In the genomic region with DNA sequence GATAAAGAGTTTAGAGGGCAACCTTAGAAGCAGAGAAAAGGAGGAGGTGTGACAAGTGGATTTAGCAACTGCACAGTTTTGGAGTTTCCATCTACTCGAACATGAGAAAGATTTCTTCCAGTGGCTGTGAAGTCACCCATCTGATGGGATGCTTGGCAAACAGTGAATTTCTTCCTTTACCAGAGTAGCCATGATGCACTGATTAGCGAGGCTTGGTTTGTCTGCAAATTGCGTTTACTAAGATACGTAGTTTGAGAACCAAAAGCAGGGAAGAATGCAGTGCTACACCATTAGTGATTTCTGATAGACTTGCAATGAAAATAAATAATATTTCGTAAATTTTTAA, we compare ENCODE assay signal across 8 cellular contexts. TPM values are rescaled to one million over a fixed set of nuclear protein-coding genes. Genes with fewer than 3 reads are reported as not detected.
DNase-seq lines count a peak whose midpoint lies in the region; ATAC-seq, FAIRE-seq and TF ChIP-seq lines count a peak whose summit lies in the region.

No MANE protein-coding gene starts in this region.

- DNase-seq in stimulated activated naive CD8-positive, alpha-beta T cell treated with anti-CD3 and anti-CD28 coated beads, Interleukin-15, Interleukin-2, amounts not matched to agents 100 U/mL and 50 U/mL, for 24 hours: no peak
- peak in 1 of 4 experiments; percentile 12 for DNase-seq in K562 (ENCODE audit: extremely low read depth in 1 of 4, low spot score in 3 of 4)
- DNase-seq in mesendoderm: no peak
- no peak for DNase-seq in NCI-H1092 treated with DMSO at 0.1 percent for 48 hours (lab: John Stamatoyannopoulos, UW)
- DNase-seq in CD1c-positive myeloid dendritic cell (ENCODE audit: extremely low spot score): no peak

- peak overlapping the region; percentile 90 for H2AFZ ChIP-seq in K562 (ENCODE audit: low read depth, low read length)

- H3K27ac ChIP-seq in K562 (ENCODE audit: extremely low read depth, low read depth, low read length): peak overlapping the region; percentile 93
- peak overlapping the region; percentile 80 for H3K27ac ChIP-seq in mesendoderm (ENCODE audit: low read depth, low read length)

- intact Hi-C loops in K562 (cut with micrococcal nuclease): loop anchor here (2.0 to 5.0 kb wide), 2 partner anchors 18 to 1811 kb away; no protein-coding TSS in a partner anchor

- peak overlapping the region; percentile 15 for H2BK5ac ChIP-seq in mesendoderm (ENCODE audit: low read length)

- no peaks in the 10 kb centered on the region for H3K9me1 ChIP-seq in K562 (ENCODE audit: control insufficient read depth, insufficient read depth, low read length)

- H2BK15ac ChIP-seq in mesendoderm (replicated peaks; ENCODE audit: low read depth): no peak overlapping the region

- no peaks in the 10 kb centered on the region for H3K27me3 Mint-ChIP-seq in stimulated activated naive CD8-positive, alpha-beta T cell treated with anti-CD3 and anti-CD28 coated beads, Interleukin-15, Interleukin-2, amounts not matched to agents 100 ng/mL and 50 ng/mL, for 24 hours

- peaks cover 5 to 25% of the 10 kb centered on the region in 2 experiments; a peak in 4 of 5 replicates for H3K4me1 ChIP-seq in K562 (replicated peaks in 1 of 2; ENCODE audit: control insufficient read depth in 2 of 2, insufficient read depth in 2 of 2, low read length in 2 of 2)
- H3K4me1 ChIP-seq in mesendoderm (ENCODE audit: control insufficient read depth, low read depth, low read length): peaks cover 4% of the 10 kb centered on the region

- no TSS peak for BruUV-seq in K562 (replicated peaks; lab: Mats Ljungman, UMichigan)

- peak overlapping the region; percentile 71 for H3K4ac ChIP-seq in mesendoderm (ENCODE audit: low read depth, low read length)

- H3K18ac ChIP-seq in mesendoderm (ENCODE audit: low read length): peak overlapping the region; percentile 94

- H3K56ac ChIP-seq in mesendoderm (ENCODE audit: low read length): peak overlapping the region; percentile 81

- no peaks in the 10 kb centered on the region for H3K9me3 ChIP-seq in K562 (replicated peaks; ENCODE audit: control insufficient read depth, insufficient read depth, low read depth, low read length)

- H3K4me1 Mint-ChIP-seq in stimulated activated naive CD8-positive, alpha-beta T cell treated with anti-CD3 and anti-CD28 coated beads, Interleukin-15, Interleukin-2, amounts not matched to agents 100 ng/mL and 50 ng/mL, for 24 hours (ENCODE audit: low read depth): peaks cover 53% of the 10 kb centered on the region

- H2AK5ac ChIP-seq in mesendoderm (ENCODE audit: low read length): no peak overlapping the region

- H3K79me2 ChIP-seq in K562 (ENCODE audit: control insufficient read depth, insufficient read depth, low read length): peaks cover 42% of the 10 kb centered on the region
- peaks cover 32% of the 10 kb centered on the region for H3K79me2 ChIP-seq in mesendoderm (ENCODE audit: control insufficient read depth, insufficient read depth, low read length)

- H3K36me3 Mint-ChIP-seq in stimulated activated naive CD8-positive, alpha-beta T cell treated with anti-CD3 and anti-CD28 coated beads, Interleukin-15, Interleukin-2, amounts not matched to agents 100 ng/mL and 50 ng/mL, for 24 hours (ENCODE audit: low read depth): peaks cover 14% of the 10 kb centered on the region

- no peaks in the 10 kb centered on the region for H3K27me3 ChIP-seq in K562 (ENCODE audit: control insufficient read depth in 2 of 2, insufficient read depth in 2 of 2, low read length in 2 of 2)
- no peaks in the 10 kb centered on the region for H3K27me3 ChIP-seq in mesendoderm (ENCODE audit: insufficient read depth, low read length, poor library complexity)

- no peak overlapping the region for H2BK120ac ChIP-seq in mesendoderm (ENCODE audit: low read depth, low read length)

- no peak for TF ChIP-seq RAD21 in K562 (CRISPR knock-in tag; conservative IDR thresholded peaks at IDR 0.05 in 1 of 2, IDR thresholded peaks at IDR 0.05 in 1 of 2)

- H3K79me1 ChIP-seq in mesendoderm (ENCODE audit: low read length): no peaks in the 10 kb centered on the region

- no peaks in the 10 kb centered on the region for H3K9me3 Mint-ChIP-seq in stimulated activated naive CD8-positive, alpha-beta T cell treated with anti-CD3 and anti-CD28 coated beads, Interleukin-15, Interleukin-2, amounts not matched to agents 100 ng/mL and 50 ng/mL, for 24 hours

- H3K36me3 ChIP-seq in K562 (ENCODE audit: control insufficient read depth, insufficient read depth, low read length): peaks cover 8% of the 10 kb centered on the region; the same call in 1 of the 3 replicates
- no peaks in the 10 kb centered on the region for H3K36me3 ChIP-seq in mesendoderm (ENCODE audit: control insufficient read depth, insufficient read depth, low read length)

- H4K20me1 ChIP-seq in K562 (replicated peaks; ENCODE audit: control insufficient read depth, insufficient read depth, low read length): 0 out of 2 replicates have a peak, but pooled peaks cover 9% of the 10 kb centered on the region

- H3K9ac ChIP-seq in K562 (ENCODE audit: insufficient read depth in 1 of 2, low read depth in 2 of 2, low read length in 2 of 2): peak overlapping the region; percentile 69 to 85; a peak in 3 of 4 replicates
- H3K9ac ChIP-seq in mesendoderm (ENCODE audit: low read length): peak overlapping the region; percentile 65

- ATAC-seq in stimulated activated naive CD8-positive, alpha-beta T cell treated with anti-CD3 and anti-CD28 coated beads, Interleukin-15, Interleukin-2, amounts not matched to agents 100 U/mL and 50 U/mL, for 24 hours: no peak
- ATAC-seq in K562 (peak; percentile 10; the same call in 1 of the 3 replicates), HG03280 (IDR thresholded peaks at IDR 0.05; ENCODE audit: unreplicated experiment) (no peak), GM21423 (IDR thresholded peaks at IDR 0.05; ENCODE audit: unreplicated experiment) (no peak)

- H3K4me3 ChIP-seq in K562 (peak overlapping the region; percentile 82), mesendoderm (ENCODE audit: low read length) (no peak overlapping the region)

- H4K5ac ChIP-seq in mesendoderm (ENCODE audit: low read length): no peak overlapping the region

- no peak for FAIRE-seq in K562 (lab: Jason Lieb, UNC)

- peak overlapping the region; percentile 99 for H3K27ac Mint-ChIP-seq in stimulated activated naive CD8-positive, alpha-beta T cell treated with anti-CD3 and anti-CD28 coated beads, Interleukin-15, Interleukin-2, amounts not matched to agents 100 ng/mL and 50 ng/mL, for 24 hours

- TF ChIP-seq CTCF in K562 (IDR thresholded peaks at IDR 0.05 in 2 of 3, conservative IDR thresholded peaks at IDR 0.05 in 1 of 3; ENCODE audit: insufficient read depth in 2 of 3, low read depth in 1 of 3, low read length in 3 of 3): no peak

- CTCF ChIA-PET in K562 (lab: Yijun Ruan, JAX; ENCODE audit: low intra/inter-chr PET ratio): no interaction called here

- H4K8ac ChIP-seq in mesendoderm (ENCODE audit: low read depth, low read length): no peak overlapping the region

- H3K4me3 Mint-ChIP-seq in stimulated activated naive CD8-positive, alpha-beta T cell treated with anti-CD3 and anti-CD28 coated beads, Interleukin-15, Interleukin-2, amounts not matched to agents 100 ng/mL and 50 ng/mL, for 24 hours: peak overlapping the region; percentile 89

- WGBS in K562 (ENCODE audit: insufficient coverage, low coverage, missing lambda C conversion rate): 7% methylated on average over 5 of the region's 5 CpGs
- 100% methylated on average over 1 of the region's 5 CpGs for WGBS in mesendoderm (ENCODE audit: extremely low coverage, insufficient coverage, low lambda C conversion rate)

- TF ChIP-seq POLR2A in K562 (conservative IDR thresholded peaks at IDR 0.05): no peak

- POLR2A ChIA-PET in K562 (lab: Yijun Ruan, JAX): interaction anchor here (0.8 to 1.1 kb wide), 2 partner anchors 13 to 224 kb away, joined by 3 read pairs; no protein-coding TSS in a partner anchor

- in situ Hi-C loops in K562 (cut with MboI): loop anchor here (25.0 kb wide), 1 partner anchor 751 kb away; no protein-coding TSS in a partner anchor

- TF ChIP-seq EP300 in K562 (IDR thresholded peaks at IDR 0.05; ENCODE audit: low read length): no peak

- peak overlapping the region; percentile 72 for H3K23ac ChIP-seq in mesendoderm (ENCODE audit: low read length)

- H3K4me2 ChIP-seq in K562 (ENCODE audit: insufficient read depth, low read length): peak overlapping the region; percentile 91
- H3K4me2 ChIP-seq in mesendoderm (ENCODE audit: low read length): peak overlapping the region; percentile 71

RNA-seq across cellular contexts. Expression of a gene that starts 0.8 kb away (rescaled TPM):
- 59.7 and 137 TPM in 2 replicates for total RNA-seq in K562 (2011; cell fraction: chromatin; rRNA removed; ENCODE audit: low replicate concordance)
- 35.4 and 44.6 TPM in 2 replicates for total RNA-seq in K562 (2011; cell fraction: nucleolus; rRNA removed)
- 95.2 and 164 TPM in 2 replicates for total RNA-seq in K562 (2011; cell fraction: nucleoplasm; rRNA removed)
- 28.8 and 30.7 TPM in 2 replicates for total RNA-seq in K562 (2014; rRNA removed)
- 53.3 and 67.6 TPM in 2 replicates for total RNA-seq in K562 (2014; rRNA removed; fragmentation: Illumina TruSeq; extraction: Trizol)
- 31.6 and 39.5 TPM in 2 replicates for total RNA-seq in K562 (2015; rRNA removed; fragmentation: Illumina TruSeq; extraction: Trizol)
- total RNA-seq in K562 (2021): 34.1 and 41.6 TPM in 2 replicates
- polyA plus RNA-seq in K562 (2011; rRNA removed): 79.0 and 88.0 TPM in 2 replicates
- 17.0 and 52.8 TPM in 2 replicates for polyA plus RNA-seq in K562 (2011; cell fraction: cytosol; rRNA removed)
- 102 and 118 TPM in 2 replicates for polyA plus RNA-seq in K562 (2011; cell fraction: nucleus; rRNA removed)
- 30.2 and 41.5 TPM in 2 replicates for polyA plus RNA-seq in K562 (2012)
- 34.0 and 36.1 TPM in 2 replicates for polyA plus RNA-seq in K562 (2014; fragmentation: Illumina TruSeq; extraction: Trizol)
- polyA plus RNA-seq in K562 (2014; fragmentation: Nextera tagmentation; extraction: Ambion mirVana): 10 to 100 TPM; 28.4 to 33.3 TPM
- polyA plus RNA-seq in K562 (2014; rRNA removed): 33.7 and 35.9 TPM in 2 replicates
- polyA minus RNA-seq in K562 (2011; rRNA and poly(A)+ RNA removed): 88.2 and 104 TPM in 2 replicates
- polyA minus RNA-seq in K562 (2011; cell fraction: cytosol; rRNA and poly(A)+ RNA removed): 33.3 and 43.1 TPM in 2 replicates
- polyA minus RNA-seq in K562 (2011; cell fraction: nucleus; rRNA and poly(A)+ RNA removed): 48.9 and 89.9 TPM in 2 replicates
- 42.6 TPM for polyA plus RNA-seq in mesendoderm (2013, experiment 1 of 2)
- polyA plus RNA-seq in mesendoderm (2013, experiment 2 of 2): 43.4 TPM
